Comparison of ENCODE assay signal across 20 cellular contexts in genomic region chr2:127566576-127566975, GRCh38. TPM values are rescaled to one million over a fixed set of nuclear protein-coding genes. Genes with fewer than 3 reads are reported as not detected.
DNase-seq lines count a peak whose midpoint lies in the region; ATAC-seq and TF ChIP-seq lines count a peak whose summit lies in the region.
"Had no signal": no experiment of that assay in that cellular context is flagged by ENCODE, and none has a peak within 500 bp of the region (broad histone marks: within the 10 kb centered on the region; RNA-seq: fewer than 3 reads in every experiment).

No MANE protein-coding gene starts in this region.

- H3K36me3 Mint-ChIP-seq in activated T-cell treated with anti-CD3 and anti-CD28 coated beads, Interleukin-2, amount 50 U/mL, for 72 hours (ENCODE audit: insufficient read depth in 2 of 2), result peaks cover 0 to 2% of the 10 kb centered on the region in 2 donors
- no peaks in the 10 kb centered on the region for H3K36me3 Mint-ChIP-seq in GM23338 (ENCODE audit: low read depth)
- H3K36me3 Mint-ChIP-seq in chondrocyte (ENCODE audit: low read depth), result no peaks in the 10 kb centered on the region
- H3K36me3 Mint-ChIP-seq in activated naive CD4-positive, alpha-beta T cell treated with anti-CD3 and anti-CD28 coated beads for 36 hours (ENCODE audit: low read depth), result no peaks in the 10 kb centered on the region

- H3K4me1 ChIP-seq in GM23338 (ENCODE audit: insufficient read depth), result no peaks in the 10 kb centered on the region; the same call in 1 of the 2 replicates
- peaks cover 30% of the 10 kb centered on the region for H3K4me1 ChIP-seq in osteoblast (ENCODE audit: insufficient read depth, low read length)

- peak; percentile 2 for DNase-seq in activated T-cell treated with anti-CD3 and anti-CD28 coated beads, Interleukin-2, amount 50 U/mL, for 1 hour
- DNase-seq in activated T-cell treated with anti-CD3 and anti-CD28 coated beads, Interleukin-2, amount 50 U/mL, for 72 hours, result no peak
- no peak for DNase-seq in GM23338 (ENCODE audit: low spot score)
- peak; percentile 75 for DNase-seq in chondrocyte (ENCODE audit: low spot score)
- DNase-seq in osteoblast (ENCODE audit: insufficient read length, low spot score, missing footprints), result peak; percentile 18
- no peak for DNase-seq in cerebellar cortex (ENCODE audit: low spot score)
- DNase-seq in activated naive CD4-positive, alpha-beta T cell treated with anti-CD3 and anti-CD28 coated beads for 36 hours, result no peak
- DNase-seq in HuH-7.5 (ENCODE audit: low spot score), result no peak
- DNase-seq: C1 segment of cervical spinal cord, DMS 273 treated with DMSO at 0.1 percent for 48 hours, EL, HCEC 1CT, NCI-H1048, NCI-H1436 treated with DMSO at 0.1 percent for 48 hours, NCI-H2029 treated with DMSO at 0.1 percent for 48 hours, NCI-H510A, NCI-H82 had no signal

- H3K79me2 ChIP-seq in GM23338 (replicated peaks; ENCODE audit: insufficient read depth) (no peaks in the 10 kb centered on the region), osteoblast (ENCODE audit: insufficient read depth, low read length) (no peaks in the 10 kb centered on the region)

- no peak for ATAC-seq in activated T-cell treated with anti-CD3 and anti-CD28 coated beads, Interleukin-2, amount 50 U/mL, for 72 hours (replicated peaks in 1 of 2)
- ATAC-seq in GM23338, result peak; percentile 75
- ATAC-seq: Panc1, Right ventricle myocardium inferior had no signal

- H2AFZ ChIP-seq in GM23338 (no peak overlapping the region), osteoblast (ENCODE audit: low read length) (no peak overlapping the region)

- CTCF ChIA-PET in activated naive CD4-positive, alpha-beta T cell treated with anti-CD3 and anti-CD28 coated beads for 36 hours (lab: Charles Lee), result no interaction called here

- no peak overlapping the region for H3K4me3 ChIP-seq in GM23338
- H3K4me3 ChIP-seq in osteoblast (ENCODE audit: insufficient read depth, low read length), result no peak overlapping the region

- H3K36me3 ChIP-seq in GM23338 (ENCODE audit: insufficient read depth) (no peaks in the 10 kb centered on the region), osteoblast (ENCODE audit: insufficient read depth, low read length) (no peaks in the 10 kb centered on the region)

- H3K27ac ChIP-seq in GM23338 (ENCODE audit: low read depth), result no peak overlapping the region
- H3K27ac ChIP-seq in osteoblast (ENCODE audit: low read depth, low read length), result no peak overlapping the region
- H3K27ac ChIP-seq: KMS-11 had no signal

- H3K9me2 ChIP-seq in GM23338 (ENCODE audit: insufficient read depth), result no peaks in the 10 kb centered on the region

- no peak overlapping the region for H3K4me3 Mint-ChIP-seq in activated T-cell treated with anti-CD3 and anti-CD28 coated beads, Interleukin-2, amount 50 U/mL, for 72 hours
- H3K4me3 Mint-ChIP-seq in GM23338 (no peak overlapping the region), chondrocyte (ENCODE audit: unreplicated experiment) (no peak overlapping the region)
- no peak overlapping the region for H3K4me3 Mint-ChIP-seq in activated naive CD4-positive, alpha-beta T cell treated with anti-CD3 and anti-CD28 coated beads for 36 hours

- peaks cover 7% of the 10 kb centered on the region for H3K27me3 Mint-ChIP-seq in activated T-cell treated with anti-CD3 and anti-CD28 coated beads, Interleukin-2, amount 50 U/mL, for 72 hours (ENCODE audit: low read depth)
- peaks cover 8% of the 10 kb centered on the region for H3K27me3 Mint-ChIP-seq in GM23338 (ENCODE audit: insufficient read depth, low read depth, poor library complexity)
- no peaks in the 10 kb centered on the region for H3K27me3 Mint-ChIP-seq in chondrocyte (ENCODE audit: low read depth)
- no peaks in the 10 kb centered on the region for H3K27me3 Mint-ChIP-seq in activated naive CD4-positive, alpha-beta T cell treated with anti-CD3 and anti-CD28 coated beads for 36 hours (ENCODE audit: low read depth)

- no peaks in the 10 kb centered on the region for H3F3A ChIP-seq in GM23338 (replicated peaks; ENCODE audit: low read depth)

- peaks cover 0 to 3% of the 10 kb centered on the region in 2 donors for H3K9me3 Mint-ChIP-seq in activated T-cell treated with anti-CD3 and anti-CD28 coated beads, Interleukin-2, amount 50 U/mL, for 72 hours
- no peaks in the 10 kb centered on the region; the same call in 2 of the 3 replicates for H3K9me3 Mint-ChIP-seq in GM23338
- peaks cover 3% of the 10 kb centered on the region for H3K9me3 Mint-ChIP-seq in chondrocyte (ENCODE audit: low read depth)
- no peaks in the 10 kb centered on the region for H3K9me3 Mint-ChIP-seq in activated naive CD4-positive, alpha-beta T cell treated with anti-CD3 and anti-CD28 coated beads for 36 hours

- no peaks in the 10 kb centered on the region for H3K9me3 ChIP-seq in osteoblast (ENCODE audit: low read depth, low read length)

- no peak overlapping the region for H3K4me2 ChIP-seq in GM23338
- no peak overlapping the region for H3K4me2 ChIP-seq in osteoblast (ENCODE audit: insufficient read depth, low read length)
- H3K4me2 ChIP-seq: KMS-11 had no signal

- no peak overlapping the region for H3K27ac Mint-ChIP-seq in activated T-cell treated with anti-CD3 and anti-CD28 coated beads, Interleukin-2, amount 50 U/mL, for 72 hours
- H3K27ac Mint-ChIP-seq in GM23338, result no peak overlapping the region
- no peak overlapping the region for H3K27ac Mint-ChIP-seq in chondrocyte (ENCODE audit: unreplicated experiment)
- H3K27ac Mint-ChIP-seq in activated naive CD4-positive, alpha-beta T cell treated with anti-CD3 and anti-CD28 coated beads for 36 hours, result no peak overlapping the region

- peaks cover 18% of the 10 kb centered on the region for H3K4me1 Mint-ChIP-seq in activated T-cell treated with anti-CD3 and anti-CD28 coated beads, Interleukin-2, amount 50 U/mL, for 72 hours (ENCODE audit: low read depth)
- peaks cover 10% of the 10 kb centered on the region for H3K4me1 Mint-ChIP-seq in GM23338
- H3K4me1 Mint-ChIP-seq in chondrocyte (ENCODE audit: low read depth), result peaks cover 29% of the 10 kb centered on the region
- peaks cover 10% of the 10 kb centered on the region for H3K4me1 Mint-ChIP-seq in activated naive CD4-positive, alpha-beta T cell treated with anti-CD3 and anti-CD28 coated beads for 36 hours (ENCODE audit: low read depth)

- intact Hi-C loops in activated naive CD4-positive, alpha-beta T cell treated with anti-CD3 and anti-CD28 coated beads for 36 hours (cut with micrococcal nuclease), result no loop called here

- TF ChIP-seq CTCF in GM23338 (conservative IDR thresholded peaks at IDR 0.05; ENCODE audit: low read depth in 2 of 2) (0 out of 4 replicates have a peak, but pooled peaks of 1 of the 2 experiments have one; percentile 15), chondrocyte (IDR thresholded peaks at IDR 0.05) (no peak), osteoblast (IDR thresholded peaks at IDR 0.05; ENCODE audit: extremely low read depth, low read depth, low read length) (no peak)

- H3K27me3 ChIP-seq in GM23338 (ENCODE audit: insufficient read depth), result no peaks in the 10 kb centered on the region
- no peaks in the 10 kb centered on the region for H3K27me3 ChIP-seq in osteoblast (ENCODE audit: insufficient read depth, low read length)

- H4K20me1 ChIP-seq in GM23338 (replicated peaks; ENCODE audit: insufficient read depth) (no peaks in the 10 kb centered on the region), osteoblast (ENCODE audit: insufficient read depth, low read length) (no peaks in the 10 kb centered on the region)

RNA-seq across cellular contexts. Expression of gene MYO7B, which starts 31.1 kb away (rescaled TPM):
- under 1 TPM; 0.50 to 0.79 TPM for total RNA-seq in activated T-cell treated with anti-CD3 and anti-CD28 coated beads, Interleukin-2, amount 50 U/mL, for 72 hours
- not detected in 2 replicates for total RNA-seq in GM23338 (2014; rRNA removed; shearing (Covaris generic))
- polyA plus RNA-seq in GM23338 (2016; fragmentation: Nextera tagmentation; extraction: Ambion mirVana), result not detected in 2 replicates
- total RNA-seq in chondrocyte (0.02 to 0.31 TPM in 2 of 3 replicates, not detected in the other), osteoblast (under 0.01 TPM in 2 replicates)
- under 1 TPM; 0.37 to 0.41 TPM for total RNA-seq in activated naive CD4-positive, alpha-beta T cell treated with anti-CD3 and anti-CD28 coated beads for 36 hours

RNA-seq across cellular contexts. Expression of gene IWS1, which starts 40.3 kb away (rescaled TPM):
- total RNA-seq in activated T-cell treated with anti-CD3 and anti-CD28 coated beads, Interleukin-2, amount 50 U/mL, for 72 hours, result 10 to 100 TPM; 39.0 to 43.6 TPM
- 56.0 and 82.8 TPM in 2 replicates for total RNA-seq in GM23338 (2014; rRNA removed; shearing (Covaris generic))
- polyA plus RNA-seq in GM23338 (2016; fragmentation: Nextera tagmentation; extraction: Ambion mirVana), result 84.4 and 97.2 TPM in 2 replicates
- total RNA-seq in chondrocyte (32.4 to 41.8 TPM (median 37.4 TPM) in 3 replicates), osteoblast (28.3 and 36.6 TPM in 2 replicates)
- 10 to 100 TPM; 52.1 to 52.5 TPM for total RNA-seq in activated naive CD4-positive, alpha-beta T cell treated with anti-CD3 and anti-CD28 coated beads for 36 hours

Comparison
In these comparisons a context has a peak if more than half of its experiments do, and no peak if none do; other contexts are left out.
1. DNase-seq: peak in activated T-cell treated with anti-CD3 and anti-CD28 coated beads, Interleukin-2, amount 50 U/mL, for 1 hour (single experiment), chondrocyte (single experiment) and osteoblast (single experiment); none in activated T-cell treated with anti-CD3 and anti-CD28 coated beads, Interleukin-2, amount 50 U/mL, for 72 hours (0 of 2), GM23338 (single experiment), cerebellar cortex (single experiment), activated naive CD4-positive, alpha-beta T cell treated with anti-CD3 and anti-CD28 coated beads for 36 hours (single experiment) and HuH-7.5 (single experiment).